Comparison of ENCODE assay signal across 13 cellular contexts in the genomic region with DNA sequence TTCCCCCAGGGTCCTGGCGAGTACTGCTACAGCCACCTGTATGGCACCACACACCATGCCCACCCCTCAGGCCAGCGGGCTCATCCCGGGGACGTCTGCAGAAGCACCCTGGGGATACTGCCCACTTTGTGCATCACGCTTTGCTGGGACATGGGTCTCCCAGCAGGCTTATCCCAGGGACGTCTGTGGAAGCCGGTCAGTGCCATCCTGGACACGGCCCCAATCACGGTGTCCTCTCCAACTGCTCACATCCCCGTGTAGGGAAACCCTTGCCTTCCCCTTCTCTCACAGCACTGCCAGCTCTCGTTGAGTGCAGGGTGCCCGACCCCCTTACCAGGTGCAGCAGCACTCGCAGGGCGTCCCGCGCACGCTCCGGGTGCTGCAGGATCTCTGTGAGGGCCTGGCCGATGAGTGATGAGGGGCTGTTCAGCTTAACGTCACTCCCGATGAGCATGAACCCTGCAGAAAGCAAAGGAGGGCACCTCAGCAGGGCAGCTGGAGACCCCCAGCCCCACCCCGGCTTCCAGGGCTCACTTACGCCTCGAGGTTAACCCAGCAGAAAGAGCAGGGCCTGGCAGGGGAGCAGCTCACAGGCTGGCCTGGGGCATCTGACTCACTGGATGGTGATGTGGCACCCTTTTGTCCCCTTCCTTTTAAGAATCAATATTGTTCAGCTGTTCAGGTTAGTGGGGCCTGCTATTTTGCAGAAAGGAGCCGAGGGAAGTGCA.
DNase-seq lines count a peak whose midpoint lies in the region; ATAC-seq and TF ChIP-seq lines count a peak whose summit lies in the region.
"Had no signal": no experiment of that assay in that cellular context is flagged by ENCODE, and none has a peak within 500 bp of the region (broad histone marks: within the 10 kb centered on the region; RNA-seq: fewer than 3 reads in every experiment).

No MANE protein-coding gene starts in this region.

- H3K9me3 ChIP-seq in lower lobe of right lung, result no peaks in the 10 kb centered on the region
- no peaks in the 10 kb centered on the region for H3K9me3 ChIP-seq in spleen
- H3K9me3 ChIP-seq in CD4-positive, alpha-beta T cell (ENCODE audit: control insufficient read depth, low read length), result no peaks in the 10 kb centered on the region
- H3K9me3 ChIP-seq: BLaER1 had no signal

- TF ChIP-seq POLR2A in spleen (IDR thresholded peaks at IDR 0.05), result no peak

- TF ChIP-seq CTCF in chondrocyte (IDR thresholded peaks at IDR 0.05) (no peak), lower lobe of right lung (IDR thresholded peaks at IDR 0.05) (no peak), spleen (IDR thresholded peaks at IDR 0.05 in 8 of 11, conservative IDR thresholded peaks at IDR 0.05 in 3 of 11) (no peak)
- TF ChIP-seq CTCF in CD4-positive, alpha-beta T cell (IDR thresholded peaks at IDR 0.05), result no peak

- H3K4me3 Mint-ChIP-seq in chondrocyte (ENCODE audit: unreplicated experiment), result no peak overlapping the region
- no peak overlapping the region for H3K4me3 Mint-ChIP-seq in CD4-positive, alpha-beta T cell

- no peak for ATAC-seq in lower lobe of right lung
- ATAC-seq in CD4-positive, alpha-beta T cell (ENCODE audit: poor library complexity), result no peak
- ATAC-seq in GM18511 (IDR thresholded peaks at IDR 0.05; ENCODE audit: unreplicated experiment), result no peak

- H3K4me1 Mint-ChIP-seq in chondrocyte (ENCODE audit: low read depth), result peaks cover 13% of the 10 kb centered on the region
- H3K4me1 Mint-ChIP-seq in CD4-positive, alpha-beta T cell (ENCODE audit: low read depth), result no peaks in the 10 kb centered on the region

- no peak overlapping the region for H3K27ac ChIP-seq in lower lobe of right lung
- no peak overlapping the region for H3K27ac ChIP-seq in spleen
- H3K27ac ChIP-seq in CD4-positive, alpha-beta T cell (ENCODE audit: low read depth, low read length), result no peak overlapping the region
- H3K27ac ChIP-seq: 22Rv1, BLaER1 had no signal

- H3K27me3 Mint-ChIP-seq in chondrocyte (ENCODE audit: low read depth), result no peaks in the 10 kb centered on the region
- no peaks in the 10 kb centered on the region for H3K27me3 Mint-ChIP-seq in CD4-positive, alpha-beta T cell

- intact Hi-C loops in lower lobe of right lung (cut with DNase I), result no loop called here
- intact Hi-C loops in spleen (cut with DNase I; ENCODE audit: low total_unique reads), result no loop called here
- intact Hi-C loops in CD4-positive, alpha-beta T cell (cut with DNase I, micrococcal nuclease), result no loop called here

- POLR2A ChIA-PET in CD4-positive, alpha-beta T cell (lab: Charles Lee), result no interaction called here

- H3K4me1 ChIP-seq in lower lobe of right lung (no peaks in the 10 kb centered on the region), spleen (peaks cover 0 to 8% (median 6%) of the 10 kb centered on the region in 6 donors)

- CTCF ChIA-PET in CD4-positive, alpha-beta T cell (lab: Charles Lee), result no interaction called here

- H3K4me3 ChIP-seq in lower lobe of right lung (no peak overlapping the region), spleen (no peak overlapping the region)
- H3K4me3 ChIP-seq: BLaER1 had no signal

- no peak overlapping the region for H3K27ac Mint-ChIP-seq in chondrocyte (ENCODE audit: unreplicated experiment)
- H3K27ac Mint-ChIP-seq in CD4-positive, alpha-beta T cell, result no peak overlapping the region

- WGBS in spleen, 5 donors, result 91 to 96% (median 94%) methylated on average over 22 to 25 of the region's 25 CpGs

- H3K27me3 ChIP-seq in lower lobe of right lung (ENCODE audit: low read depth), result no peaks in the 10 kb centered on the region
- H3K27me3 ChIP-seq in spleen (replicated peaks in 1 of 7), result no peaks in the 10 kb centered on the region
- H3K27me3 ChIP-seq in CD4-positive, alpha-beta T cell (ENCODE audit: control insufficient read depth, insufficient read depth, low read length), result no peaks in the 10 kb centered on the region
- H3K27me3 ChIP-seq: BLaER1 had no signal

- peak; percentile 52 for DNase-seq in activated effector memory CD4-positive, alpha-beta T cell treated with anti-CD3 and anti-CD28 coated beads, Interleukin-2, amount 50 U/mL, for 16 hours
- DNase-seq in activated effector memory CD4-positive, alpha-beta T cell treated with Interleukin-2 at 50 U/mL for 16 hours, result no peak
- DNase-seq in chondrocyte (ENCODE audit: low spot score) (peak; percentile 63), lower lobe of right lung (peak; percentile 20), spleen (peak; percentile 68)
- no peak for DNase-seq in CD4-positive, alpha-beta T cell
- no peak for DNase-seq in activated T-cell treated with anti-CD3 and anti-CD28 coated beads, Interleukin-2, amount 50 U/mL, for 1 hour
- DNase-seq: H7, NCI-H2029 treated with DMSO at 0.1 percent for 48 hours, NCI-H524 had no signal

- peaks cover 17% of the 10 kb centered on the region for H3K36me3 Mint-ChIP-seq in chondrocyte (ENCODE audit: low read depth)
- H3K36me3 Mint-ChIP-seq in CD4-positive, alpha-beta T cell (ENCODE audit: low read depth), result no peaks in the 10 kb centered on the region

- H3K9me3 Mint-ChIP-seq in chondrocyte (ENCODE audit: low read depth), result no peaks in the 10 kb centered on the region
- H3K9me3 Mint-ChIP-seq in CD4-positive, alpha-beta T cell, result no peaks in the 10 kb centered on the region

- H3K36me3 ChIP-seq in lower lobe of right lung (peaks cover 84% of the 10 kb centered on the region), spleen (peaks cover 0 to 60% (median 5%) of the 10 kb centered on the region in 6 donors)

Comparison
In these comparisons a context has a peak if more than half of its experiments do, and no peak if none do; other contexts are left out.
1. DNase-seq: peak in activated effector memory CD4-positive, alpha-beta T cell treated with anti-CD3 and anti-CD28 coated beads, Interleukin-2, amount 50 U/mL, for 16 hours (single experiment), chondrocyte (single experiment), lower lobe of right lung (single experiment) and spleen (single experiment); none in activated effector memory CD4-positive, alpha-beta T cell treated with Interleukin-2 at 50 U/mL for 16 hours (single experiment), CD4-positive, alpha-beta T cell (0 of 10) and activated T-cell treated with anti-CD3 and anti-CD28 coated beads, Interleukin-2, amount 50 U/mL, for 1 hour (single experiment).